Comparison of ENCODE assay signal across 24 cellular contexts in the genomic region with DNA sequence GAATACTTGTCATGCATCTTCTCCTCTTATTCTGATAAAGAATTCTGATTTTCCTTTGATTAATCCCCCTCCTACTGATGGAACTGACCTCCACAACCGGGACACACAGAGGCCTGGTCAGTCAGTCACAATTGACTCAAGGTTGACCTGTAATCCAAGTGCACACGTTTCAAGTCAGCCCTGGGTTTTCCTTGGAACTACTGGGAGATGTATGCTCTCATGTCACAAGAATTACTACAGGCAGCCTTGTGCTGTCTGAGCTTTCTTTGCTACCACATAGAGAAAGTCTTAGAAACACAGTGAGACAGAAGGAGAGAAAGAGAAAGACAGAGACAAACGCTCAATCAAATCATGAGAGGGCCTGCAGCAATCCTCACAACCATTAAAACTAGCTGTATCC.
DNase-seq lines count a peak whose midpoint lies in the region; ATAC-seq and TF ChIP-seq lines count a peak whose summit lies in the region.
"Had no signal": no experiment of that assay in that cellular context is flagged by ENCODE, and none has a peak within 500 bp of the region (broad histone marks: within the 10 kb centered on the region; RNA-seq: fewer than 3 reads in every experiment).

No MANE protein-coding gene starts in this region.

- H2AFZ ChIP-seq in PC-9 (no peak overlapping the region), parathyroid adenoma (peak overlapping the region; percentile 38)

- TF ChIP-seq CTCF in PC-9 (conservative IDR thresholded peaks at IDR 0.05) (no peak), parathyroid adenoma (IDR thresholded peaks at IDR 0.05) (no peak), RWPE1 (conservative IDR thresholded peaks at IDR 0.05; ENCODE audit: low read depth) (no peak)

- H3K9ac ChIP-seq in parathyroid adenoma: no peak overlapping the region

- no peak overlapping the region for H3K4me3 ChIP-seq in PC-9
- H3K4me3 ChIP-seq in parathyroid adenoma (ENCODE audit: low read depth, low read length): no peak overlapping the region
- H3K4me3 ChIP-seq: adrenal gland, lung had no signal

- no peaks in the 10 kb centered on the region for H3K79me2 ChIP-seq in PC-9 (ENCODE audit: low read depth)
- no peaks in the 10 kb centered on the region for H3K79me2 ChIP-seq in parathyroid adenoma

- POLR2A ChIA-PET in PC-9 (lab: Charles Lee; ENCODE audit: unreplicated experiment) (no interaction called here), RWPE1 (lab: Yijun Ruan, JAX; ENCODE audit: low non-redundant PET) (no interaction called here)

- intact Hi-C loops in PC-9 (cut with micrococcal nuclease; ENCODE audit: unreplicated experiment): no loop called here

- BruUV-seq in PC-9 (replicated peaks; lab: Mats Ljungman, UMichigan): no TSS peak

- H3K36me3 ChIP-seq in PC-9 (ENCODE audit: low read depth): no peaks in the 10 kb centered on the region
- no peaks in the 10 kb centered on the region for H3K36me3 ChIP-seq in parathyroid adenoma (ENCODE audit: control insufficient read depth, insufficient read depth, low read length)
- H3K36me3 ChIP-seq: adrenal gland, BE2C, neutrophil had no signal

- DNase-seq in ACHN (peak; percentile 45), PC-9 (no peak), left kidney (ENCODE audit: low read depth, low spot score) (peak; percentile 26), SK-N-DZ (ENCODE audit: low spot score) (no peak), NCI-H2029 treated with DMSO at 0.1 percent for 48 hours (lab: John Stamatoyannopoulos, UW) (no peak), RWPE1 (ENCODE audit: low spot score) (no peak)
- DNase-seq: activated CD4-positive, alpha-beta T cell treated with anti-CD3 and anti-CD28 coated beads, Interleukin-2, amount 50 U/mL, for 4 hours; activated naive CD4-positive, alpha-beta T cell treated with Interleukin-2 at 50 U/mL for 16 hours; adrenal gland; BE2C; DMS79 treated with DMSO at 0.1 percent for 48 hours; effector CD8-positive, alpha-beta T cell; GF-D8; glutamatergic neuron; NCI-H2171; NCI-H510A; SIG-M5; stimulated activated naive CD8-positive, alpha-beta T cell treated with anti-CD3 and anti-CD28 coated beads, Interleukin-15, Interleukin-2, amounts not matched to agents 100 U/mL and 50 U/mL, for 24 hours had no signal

- no peak overlapping the region for H3K4me2 ChIP-seq in PC-9
- no peak overlapping the region for H3K4me2 ChIP-seq in parathyroid adenoma (ENCODE audit: low read length)

- H3K4me1 ChIP-seq in PC-9 (replicated peaks; ENCODE audit: insufficient read depth) (peaks cover 50% of the 10 kb centered on the region), parathyroid adenoma (peaks cover 9% of the 10 kb centered on the region)
- H3K4me1 ChIP-seq: adrenal gland had no signal

- ATAC-seq in GM18868 (IDR thresholded peaks at IDR 0.05; ENCODE audit: unreplicated experiment): no peak
- ATAC-seq: Panc1; stimulated activated naive CD8-positive, alpha-beta T cell treated with anti-CD3 and anti-CD28 coated beads, Interleukin-15, Interleukin-2, amounts not matched to agents 100 U/mL and 50 U/mL, for 24 hours; WTC11 had no signal

- H3K27me3 ChIP-seq in PC-9 (ENCODE audit: insufficient read depth, low read depth): no peaks in the 10 kb centered on the region
- H3K27me3 ChIP-seq in parathyroid adenoma (ENCODE audit: control insufficient read depth, insufficient read depth, low read length): no peaks in the 10 kb centered on the region
- H3K27me3 ChIP-seq: adrenal gland, BE2C, neutrophil had no signal

- H4K20me1 ChIP-seq in PC-9 (ENCODE audit: insufficient read depth): no peaks in the 10 kb centered on the region

- H3K9me3 ChIP-seq in PC-9 (ENCODE audit: insufficient read depth, low read depth): peaks cover 14% of the 10 kb centered on the region; the same call in 1 of the 2 replicates
- H3K9me3 ChIP-seq in parathyroid adenoma (ENCODE audit: control insufficient read depth, low read length): no peaks in the 10 kb centered on the region
- H3K9me3 ChIP-seq: adrenal gland, BE2C, neutrophil had no signal

- H3K9me2 ChIP-seq in PC-9 (ENCODE audit: insufficient read depth): no peaks in the 10 kb centered on the region; the same call in 1 of the 2 replicates

- peak overlapping the region; percentile 68 for H3K27ac ChIP-seq in PC-9
- H3K27ac ChIP-seq in parathyroid adenoma: peak overlapping the region; percentile 6
- no peak overlapping the region for H3K27ac ChIP-seq in RWPE1
- H3K27ac ChIP-seq: adrenal gland, neutrophil had no signal

- CTCF ChIA-PET in PC-9 (lab: Charles Lee): no interaction called here
- CTCF ChIA-PET in RWPE1 (lab: Yijun Ruan, JAX): interaction anchor here (1.6 kb wide), 1 partner anchor 10 kb away, joined by 3 read pairs; no protein-coding TSS in a partner anchor

- H3F3A ChIP-seq in PC-9 (ENCODE audit: insufficient read depth, low read depth): peaks cover 27% of the 10 kb centered on the region

- in situ Hi-C loops in ACHN (cut with HindIII; ENCODE audit: low pct_ligation_motif_present, low pct_unique_long_range_greater_than_20kb, low sequenced_read_pairs): no loop called here

Comparison
In these comparisons a context has a peak if more than half of its experiments do, and no peak if none do; other contexts are left out.
1. DNase-seq: peak in ACHN (single experiment) and left kidney (single experiment); none in PC-9 (0 of 2), SK-N-DZ (single experiment), NCI-H2029 treated with DMSO at 0.1 percent for 48 hours (single experiment) and RWPE1 (single experiment).